8 cellular contexts compared by ENCODE assay signal in genomic region chr16:66924527-66925321, GRCh38. TPM values are rescaled to one million over a fixed set of nuclear protein-coding genes. Genes with fewer than 3 reads are reported as not detected.
DNase-seq lines count a peak whose midpoint lies in the region; ATAC-seq and TF ChIP-seq lines count a peak whose summit lies in the region.

No MANE protein-coding gene starts in this region.

- ATAC-seq in natural killer cell treated with Interleukin-12 subunit alpha and Interleukin-12 subunit beta and Interleukin-15 and Interleukin-18, amount 100 ng/mL, for 72 hours, result peak; percentile 72 to 86
- no peak for ATAC-seq in HG03139 (IDR thresholded peaks at IDR 0.05; ENCODE audit: unreplicated experiment)

- peaks cover 10 to 34% of the 10 kb centered on the region in 2 donors for H3K4me1 Mint-ChIP-seq in natural killer cell treated with Interleukin-12 subunit alpha and Interleukin-12 subunit beta and Interleukin-15 and Interleukin-18, amount 100 ng/mL, for 72 hours (ENCODE audit: low read depth in 2 of 2)

- no peaks in the 10 kb centered on the region for H3K9me3 Mint-ChIP-seq in natural killer cell treated with Interleukin-12 subunit alpha and Interleukin-12 subunit beta and Interleukin-15 and Interleukin-18, amount 100 ng/mL, for 72 hours

- H3K4me3 Mint-ChIP-seq in natural killer cell treated with Interleukin-12 subunit alpha and Interleukin-12 subunit beta and Interleukin-15 and Interleukin-18, amount 100 ng/mL, for 72 hours, result peak overlapping the region; percentile 68

- no peaks in the 10 kb centered on the region for H3K36me3 ChIP-seq in H7 (replicated peaks; ENCODE audit: control insufficient read depth, insufficient read depth, low read length)

- peak overlapping the region; percentile 50 for H3K4me3 ChIP-seq in AG10803 (ENCODE audit: low read length)
- H3K4me3 ChIP-seq in H7 (ENCODE audit: insufficient read depth, low read depth, low read length), result peak overlapping the region; percentile 40
- H3K4me3 ChIP-seq in epithelial cell of esophagus (ENCODE audit: low read length), result peak overlapping the region; percentile 46

- DNase-seq in AG10803 (ENCODE audit: low read depth), result no peak
- DNase-seq in H7, result peak; percentile 99
- peak; percentile 32 for DNase-seq in activated CD4-positive, alpha-beta T cell treated with anti-CD3 and anti-CD28 coated beads, Interleukin-2, amount 50 U/mL, for 1 hour
- no peak for DNase-seq in epithelial cell of esophagus (ENCODE audit: low read depth)
- peak; percentile 71 for DNase-seq in natural killer cell treated with Interleukin-12 subunit alpha and Interleukin-12 subunit beta and Interleukin-15 and Interleukin-18, amount 100 ng/mL, for 72 hours (ENCODE audit: low spot score)
- DNase-seq in Kasumi-1 (lab: John Stamatoyannopoulos, UW), result no peak
- no peak for DNase-seq in mesenteric fat pad (ENCODE audit: low spot score)

- no peaks in the 10 kb centered on the region for H3K36me3 Mint-ChIP-seq in natural killer cell treated with Interleukin-12 subunit alpha and Interleukin-12 subunit beta and Interleukin-15 and Interleukin-18, amount 100 ng/mL, for 72 hours

- H3K27me3 Mint-ChIP-seq in natural killer cell treated with Interleukin-12 subunit alpha and Interleukin-12 subunit beta and Interleukin-15 and Interleukin-18, amount 100 ng/mL, for 72 hours, result peaks cover 9 to 12% of the 10 kb centered on the region in 2 donors

- H3K27me3 ChIP-seq in H7 (ENCODE audit: control insufficient read depth, insufficient read depth, low read length), result peaks cover 39% of the 10 kb centered on the region

- TF ChIP-seq CTCF in AG10803 (conservative IDR thresholded peaks at IDR 0.05; ENCODE audit: low read length), result no peak; the same call in 1 of the 2 replicates
- no peak for TF ChIP-seq CTCF in epithelial cell of esophagus (IDR thresholded peaks at IDR 0.05; ENCODE audit: insufficient read depth, low read depth, low read length, missing control alignments)

- H3K27ac Mint-ChIP-seq in natural killer cell treated with Interleukin-12 subunit alpha and Interleukin-12 subunit beta and Interleukin-15 and Interleukin-18, amount 100 ng/mL, for 72 hours, result no peak overlapping the region

RNA-seq across cellular contexts. Expression of gene RRAD, which starts 0.6 kb away (rescaled TPM):
- total RNA-seq in H7 (2014; rRNA removed; shearing (Covaris generic)), result 0.10 TPM in 1 of 2 replicates, not detected in the other
- 10 to 100 TPM in 1 of 2 donors, 1 to 10 TPM in 1; 2.3 to 12.8 TPM for total RNA-seq in natural killer cell treated with Interleukin-12 subunit alpha and Interleukin-12 subunit beta and Interleukin-15 and Interleukin-18, amount 100 ng/mL, for 72 hours
- total RNA-seq in mesenteric fat pad, result 3.4 TPM

RNA-seq across cellular contexts. Expression of gene CDH16, which starts 6.0 kb away (rescaled TPM):
- total RNA-seq in H7 (2014; rRNA removed; shearing (Covaris generic)), result not detected in 2 replicates
- not detected for total RNA-seq in natural killer cell treated with Interleukin-12 subunit alpha and Interleukin-12 subunit beta and Interleukin-15 and Interleukin-18, amount 100 ng/mL, for 72 hours
- total RNA-seq in mesenteric fat pad, result not detected

RNA-seq across cellular contexts. Expression of gene CIAO2B, which starts 9.5 kb away (rescaled TPM):
- total RNA-seq in H7 (2014; rRNA removed; shearing (Covaris generic)), result 91.1 TPM in 2 replicates
- 100 to 1,000 TPM; 147 to 153 TPM for total RNA-seq in natural killer cell treated with Interleukin-12 subunit alpha and Interleukin-12 subunit beta and Interleukin-15 and Interleukin-18, amount 100 ng/mL, for 72 hours
- total RNA-seq in mesenteric fat pad, result 63.1 TPM

RNA-seq across cellular contexts. Expression of gene CES2, which starts 10.6 kb away (rescaled TPM):
- 8.3 and 13.0 TPM in 2 replicates for total RNA-seq in H7 (2014; rRNA removed; shearing (Covaris generic))
- 10 to 100 TPM; 27.7 to 36.7 TPM for total RNA-seq in natural killer cell treated with Interleukin-12 subunit alpha and Interleukin-12 subunit beta and Interleukin-15 and Interleukin-18, amount 100 ng/mL, for 72 hours
- total RNA-seq in mesenteric fat pad, result 47.6 TPM

RNA-seq across cellular contexts. Expression of gene CES3, which starts 36.3 kb away (rescaled TPM):
- 0.31 and 0.44 TPM in 2 replicates for total RNA-seq in H7 (2014; rRNA removed; shearing (Covaris generic))
- 1 to 10 TPM in 1 of 2 donors, not detected in 1; 1.6 TPM for total RNA-seq in natural killer cell treated with Interleukin-12 subunit alpha and Interleukin-12 subunit beta and Interleukin-15 and Interleukin-18, amount 100 ng/mL, for 72 hours
- total RNA-seq in mesenteric fat pad, result 0.55 TPM

Comparison
In these comparisons a context has a peak if more than half of its experiments do, and no peak if none do; other contexts are left out.
1. DNase-seq: peak in H7 (single experiment), activated CD4-positive, alpha-beta T cell treated with anti-CD3 and anti-CD28 coated beads, Interleukin-2, amount 50 U/mL, for 1 hour (single experiment) and natural killer cell treated with Interleukin-12 subunit alpha and Interleukin-12 subunit beta and Interleukin-15 and Interleukin-18, amount 100 ng/mL, for 72 hours (single experiment); none in AG10803 (single experiment), epithelial cell of esophagus (single experiment), Kasumi-1 (0 of 2) and mesenteric fat pad (single experiment).
2. Peak in every context shown above with its lines, with median percentiles within 50 percentile points of each other: H3K4me3 ChIP-seq.